ENCODE assay signal across 1 cellular context in the genomic region with DNA sequence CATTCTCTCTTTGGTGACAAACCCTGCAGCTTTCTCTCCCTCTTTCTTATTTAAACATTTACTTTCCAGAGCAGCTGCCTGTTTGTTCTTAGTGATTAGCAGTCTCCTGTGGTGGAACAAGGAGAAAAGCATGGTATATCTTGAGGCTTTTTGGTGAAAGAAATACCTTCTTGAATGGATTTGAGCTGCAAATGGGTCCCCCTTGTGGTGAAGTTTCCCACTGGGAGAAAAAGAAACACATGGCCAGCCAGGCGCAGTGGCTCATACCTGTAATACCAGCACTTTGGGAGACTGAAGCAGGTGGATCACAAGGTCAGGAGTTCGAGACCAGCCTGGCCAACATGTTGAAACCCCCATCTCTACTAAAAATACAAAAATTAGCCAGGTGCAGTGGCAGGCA.
A peak's percentile ranks its signal among the peaks of the same experiment; 100 is the strongest.
TF ChIP-seq lines count a peak whose summit lies in the region.

No MANE protein-coding gene starts in this region.

TF ChIP-seq in IMR-90, 13 proteins besides CTCF, POLR2A, EP300 and RAD21:
- TF ChIP-seq RFX5 (IDR thresholded peaks at IDR 0.05; ENCODE audit: low read depth, low read length): no peak
- no peak for TF ChIP-seq MAZ (IDR thresholded peaks at IDR 0.05; ENCODE audit: borderline replicate concordance, low read depth, low read length)
- no peak for TF ChIP-seq NFE2L2 (IDR thresholded peaks at IDR 0.05; ENCODE audit: low read depth, low read length)
- no peak for TF ChIP-seq CEBPB (IDR thresholded peaks at IDR 0.05; ENCODE audit: low read depth, low read length)
- TF ChIP-seq SMC3 (IDR thresholded peaks at IDR 0.05; ENCODE audit: low read depth, low read length): peak; percentile 23; the same call in 1 of the 2 replicates
TF ChIP-seq in IMR-90: peak in this region for 1.
